8 cellular contexts compared by ENCODE assay signal in the genomic region with DNA sequence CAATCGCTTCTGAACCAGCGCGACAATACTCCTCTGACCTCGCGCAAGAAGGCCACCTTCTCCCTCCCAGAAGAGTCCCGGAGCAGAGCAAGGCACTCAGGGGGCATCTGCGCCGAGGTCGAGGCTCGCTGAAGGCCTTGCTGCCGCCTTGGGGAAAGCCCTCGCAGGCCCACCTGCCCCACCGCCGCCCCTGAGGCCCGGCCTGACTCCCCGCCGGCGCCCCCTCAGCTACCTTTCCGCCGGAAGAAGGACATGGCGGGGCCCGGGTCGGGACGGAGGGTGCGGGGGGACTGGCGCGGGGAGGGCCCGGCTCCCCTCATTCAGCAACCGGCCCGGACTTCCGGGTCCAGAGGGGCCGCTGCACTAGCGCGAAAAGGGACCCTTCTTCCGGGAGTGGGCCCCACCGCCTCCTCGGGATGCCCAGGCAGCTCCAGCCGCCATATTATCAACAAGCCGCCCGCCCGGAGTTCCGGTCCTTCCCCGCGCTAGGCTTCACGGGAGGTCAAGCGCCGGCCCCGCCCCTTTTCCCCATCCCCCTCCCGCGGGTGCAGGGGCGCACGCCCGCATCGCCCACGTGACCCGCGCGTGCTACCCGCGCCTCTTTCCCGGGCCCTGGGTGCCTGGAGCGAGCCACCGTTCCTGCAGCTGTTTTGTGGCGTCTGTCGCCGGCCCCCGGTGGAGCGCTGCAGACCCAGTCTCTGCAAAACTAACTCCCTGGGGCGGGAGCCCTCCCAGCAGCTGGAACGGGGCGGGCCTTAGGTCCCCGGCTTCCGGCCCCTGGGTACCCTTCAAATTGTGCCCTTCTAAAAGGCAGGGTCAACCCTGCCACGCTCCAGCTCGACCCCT. TPM values are rescaled to one million over a fixed set of nuclear protein-coding genes. Genes with fewer than 3 reads are reported as not detected.
DNase-seq lines count a peak whose midpoint lies in the region; ATAC-seq and TF ChIP-seq lines count a peak whose summit lies in the region.

A gene with protein sequence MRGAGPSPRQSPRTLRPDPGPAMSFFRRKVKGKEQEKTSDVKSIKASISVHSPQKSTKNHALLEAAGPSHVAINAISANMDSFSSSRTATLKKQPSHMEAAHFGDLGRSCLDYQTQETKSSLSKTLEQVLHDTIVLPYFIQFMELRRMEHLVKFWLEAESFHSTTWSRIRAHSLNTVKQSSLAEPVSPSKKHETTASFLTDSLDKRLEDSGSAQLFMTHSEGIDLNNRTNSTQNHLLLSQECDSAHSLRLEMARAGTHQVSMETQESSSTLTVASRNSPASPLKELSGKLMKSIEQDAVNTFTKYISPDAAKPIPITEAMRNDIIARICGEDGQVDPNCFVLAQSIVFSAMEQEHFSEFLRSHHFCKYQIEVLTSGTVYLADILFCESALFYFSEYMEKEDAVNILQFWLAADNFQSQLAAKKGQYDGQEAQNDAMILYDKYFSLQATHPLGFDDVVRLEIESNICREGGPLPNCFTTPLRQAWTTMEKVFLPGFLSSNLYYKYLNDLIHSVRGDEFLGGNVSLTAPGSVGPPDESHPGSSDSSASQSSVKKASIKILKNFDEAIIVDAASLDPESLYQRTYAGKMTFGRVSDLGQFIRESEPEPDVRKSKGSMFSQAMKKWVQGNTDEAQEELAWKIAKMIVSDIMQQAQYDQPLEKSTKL (minus strand): TSS at position 469 of the 846 bp plus-strand sequence. CDS start 149 bp downstream, at position 320.

- H3K4me1 ChIP-seq in colonic mucosa, result peaks cover 4% of the 10 kb centered on the region

- peak within 1 kb of the TSS; percentile 96 for H3K4me3 ChIP-seq in colonic mucosa

- ATAC-seq in GM19043 (IDR thresholded peaks at IDR 0.05; ENCODE audit: low read depth, unreplicated experiment), result peak; percentile 60
- ATAC-seq in HG03354 (IDR thresholded peaks at IDR 0.05; ENCODE audit: poor library complexity, severe bottlenecking, unreplicated experiment), result peak; percentile 82

- intact Hi-C loops in colonic mucosa (cut with DNase I), result no loop called here

- no peaks in the 10 kb centered on the region for H3K27me3 ChIP-seq in colonic mucosa

- H3K9me3 ChIP-seq in colonic mucosa, result no peaks in the 10 kb centered on the region

- peak; percentile 90 for DNase-seq in Ammon's horn (ENCODE audit: low spot score)
- peak; percentile 95 for DNase-seq in NCI-H510A (lab: John Stamatoyannopoulos, UW)
- peak; percentile 93 to 94 for DNase-seq in activated CD4-positive, alpha-beta T cell treated with anti-CD3 and anti-CD28 coated beads for 4 hours
- DNase-seq in colonic mucosa, result peak; percentile 97
- DNase-seq in left kidney (ENCODE audit: low read depth, low spot score), result peak; percentile 97
- peak; percentile 97 to 98 for DNase-seq in stimulated activated CD4-positive, alpha-beta T cell treated with anti-CD3 and anti-CD28 coated beads, Interleukin-2, amount 100 ng/mL, for 24 hours

- peak within 1 kb of the TSS; percentile 89 for H3K27ac ChIP-seq in colonic mucosa

- H3K36me3 ChIP-seq in colonic mucosa, result no peaks in the 10 kb centered on the region

- H3K9ac ChIP-seq in colonic mucosa (ENCODE audit: low read depth in 2 of 2, low read length in 2 of 2), result peak within 1 kb of the TSS; percentile 76 to 95

- no peak for TF ChIP-seq CTCF in colonic mucosa (IDR thresholded peaks at IDR 0.05)

RNA-seq across cellular contexts. Expression of the gene that starts here (rescaled TPM):
- total RNA-seq in colonic mucosa, result 10 to 100 TPM; 27.5 to 30.3 TPM

Comparison
In these comparisons a context has a peak if more than half of its experiments do, and no peak if none do; other contexts are left out.
1. Peak in every context shown above with its lines: DNase-seq, ATAC-seq, H3K4me3 ChIP-seq and H3K27ac ChIP-seq.